Comparison of ENCODE assay signal across 8 cellular contexts in the genomic region with DNA sequence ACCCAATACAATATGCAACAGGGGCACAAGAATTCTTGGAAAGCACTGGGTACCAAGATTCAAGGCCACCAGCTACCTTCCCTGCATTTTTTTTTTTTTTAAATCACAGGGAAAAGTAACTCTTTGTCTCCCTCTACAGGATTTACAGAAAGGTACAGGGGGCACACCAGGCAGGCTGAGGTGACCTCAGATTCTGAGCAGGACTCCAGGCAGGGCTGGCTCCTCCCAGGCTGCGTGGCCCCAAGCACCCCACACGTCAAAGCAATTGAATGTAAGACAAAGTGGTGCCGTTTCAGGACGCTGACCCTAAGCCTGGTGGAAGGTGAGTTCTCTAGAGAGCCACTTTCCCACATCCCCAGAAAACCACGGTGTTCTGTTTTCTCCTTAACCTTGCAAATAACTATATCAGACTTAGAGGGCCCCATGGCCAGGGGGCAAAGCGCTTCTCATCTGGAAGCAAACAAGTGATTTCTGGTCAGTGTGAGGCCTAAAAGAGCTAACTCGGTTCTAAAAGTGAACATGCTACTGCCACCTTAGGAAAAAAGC.
DNase-seq lines count a peak whose midpoint lies in the region; ATAC-seq and TF ChIP-seq lines count a peak whose summit lies in the region.

No MANE protein-coding gene starts in this region.

- H3K9me3 Mint-ChIP-seq in Calu3 (ENCODE audit: low read depth, unreplicated experiment) (no peaks in the 10 kb centered on the region), osteocyte (ENCODE audit: unreplicated experiment) (no peaks in the 10 kb centered on the region)
- no peaks in the 10 kb centered on the region for H3K9me3 Mint-ChIP-seq in activated CD4-positive, alpha-beta T cell treated with anti-CD3 and anti-CD28 coated beads, Interleukin-2, amount 10 ng/mL, durations not matched to agents 7 days and 5 days

- H3K4me3 ChIP-seq in foreskin fibroblast (ENCODE audit: low read depth in 1 of 2, low read length in 2 of 2) = no peak overlapping the region

- H3K36me3 Mint-ChIP-seq in Calu3 (ENCODE audit: insufficient read depth, unreplicated experiment) (no peaks in the 10 kb centered on the region), osteocyte (ENCODE audit: unreplicated experiment) (peaks cover 44% of the 10 kb centered on the region)
- H3K36me3 Mint-ChIP-seq in activated CD4-positive, alpha-beta T cell treated with anti-CD3 and anti-CD28 coated beads, Interleukin-2, amount 10 ng/mL, durations not matched to agents 7 days and 5 days (ENCODE audit: low read depth) = no peaks in the 10 kb centered on the region

- intact Hi-C loops in Calu3 (cut with micrococcal nuclease; ENCODE audit: unreplicated experiment) = no loop called here

- ATAC-seq in GM19438 (IDR thresholded peaks at IDR 0.05; ENCODE audit: low read depth, unreplicated experiment) = peak; percentile 63
- ATAC-seq in HG03469 (IDR thresholded peaks at IDR 0.05; ENCODE audit: unreplicated experiment) = no peak

- POLR2A ChIA-PET in activated CD4-positive, alpha-beta T cell treated with anti-CD3 and anti-CD28 coated beads, Interleukin-2, amount 10 ng/mL, durations not matched to agents 7 days and 5 days (lab: Charles Lee) = interaction anchor here (0.5 to 0.6 kb wide), 2 partner anchors 55 to 1567 kb away, joined by 5 to 6 read pairs; no protein-coding TSS in a partner anchor

- no TSS peak for BruUV-seq in Calu3 (replicated peaks; lab: Mats Ljungman, UMichigan)

- H3K27ac Mint-ChIP-seq in Calu3 (ENCODE audit: unreplicated experiment) (no peak overlapping the region), osteocyte (ENCODE audit: unreplicated experiment) (no peak overlapping the region)
- no peak overlapping the region for H3K27ac Mint-ChIP-seq in activated CD4-positive, alpha-beta T cell treated with anti-CD3 and anti-CD28 coated beads, Interleukin-2, amount 10 ng/mL, durations not matched to agents 7 days and 5 days

- no peak overlapping the region for H3K4me3 Mint-ChIP-seq in Calu3 (ENCODE audit: low read depth, unreplicated experiment)
- no peak overlapping the region for H3K4me3 Mint-ChIP-seq in activated CD4-positive, alpha-beta T cell treated with anti-CD3 and anti-CD28 coated beads, Interleukin-2, amount 10 ng/mL, durations not matched to agents 7 days and 5 days
- no peak overlapping the region for H3K4me3 Mint-ChIP-seq in osteocyte (ENCODE audit: unreplicated experiment)

- peaks cover 16% of the 10 kb centered on the region for H3K27me3 Mint-ChIP-seq in Calu3 (ENCODE audit: unreplicated experiment)
- H3K27me3 Mint-ChIP-seq in activated CD4-positive, alpha-beta T cell treated with anti-CD3 and anti-CD28 coated beads, Interleukin-2, amount 10 ng/mL, durations not matched to agents 7 days and 5 days = peaks cover 4% of the 10 kb centered on the region
- no peaks in the 10 kb centered on the region for H3K27me3 Mint-ChIP-seq in osteocyte (ENCODE audit: unreplicated experiment)

- CTCF ChIA-PET in Calu3 (lab: Charles Lee) = interaction anchor here (0.6 to 1.2 kb wide), 10 partner anchors 10 to 832 kb away, joined by 3 to 14 read pairs (median 4); no protein-coding TSS in a partner anchor
- CTCF ChIA-PET in activated CD4-positive, alpha-beta T cell treated with anti-CD3 and anti-CD28 coated beads, Interleukin-2, amount 10 ng/mL, durations not matched to agents 7 days and 5 days (lab: Charles Lee) = interaction anchor here (0.6 to 2.0 kb wide), 12 partner anchors 10 to 812 kb away, joined by 3 to 8 read pairs (median 4); no protein-coding TSS in a partner anchor

- H3K4me1 Mint-ChIP-seq in Calu3 (ENCODE audit: low read depth, unreplicated experiment) (no peaks in the 10 kb centered on the region), osteocyte (ENCODE audit: unreplicated experiment) (peaks cover 1% of the 10 kb centered on the region)
- H3K4me1 Mint-ChIP-seq in activated CD4-positive, alpha-beta T cell treated with anti-CD3 and anti-CD28 coated beads, Interleukin-2, amount 10 ng/mL, durations not matched to agents 7 days and 5 days = peaks cover 7% of the 10 kb centered on the region

- DNase-seq in Calu3 = peak; percentile 20
- DNase-seq in MV-4-11 (lab: John Stamatoyannopoulos, UW) = peak; percentile 37
- peak; percentile 40 for DNase-seq in activated CD4-positive, alpha-beta T cell treated with anti-CD3 and anti-CD28 coated beads, Interleukin-2, amount 10 ng/mL, durations not matched to agents 7 days and 5 days
- DNase-seq in foreskin fibroblast = peak; percentile 14 to 67
- no peak for DNase-seq in osteocyte (ENCODE audit: extremely low spot score, unreplicated experiment)
- DNase-seq in middle frontal gyrus (ENCODE audit: extremely low spot score, low spot score) = no peak

- no peak for TF ChIP-seq CTCF in Calu3 (IDR thresholded peaks at IDR 0.05; ENCODE audit: unreplicated experiment)
- TF ChIP-seq CTCF in foreskin fibroblast (IDR thresholded peaks at IDR 0.05; ENCODE audit: low read depth, low read length) = peak; percentile 59
- peak; percentile 76 for TF ChIP-seq CTCF in osteocyte (IDR thresholded peaks at IDR 0.05)

Comparison
In these comparisons a context has a peak if more than half of its experiments do, and no peak if none do; other contexts are left out.
1. DNase-seq: peak in Calu3 (single experiment), MV-4-11 (single experiment), activated CD4-positive, alpha-beta T cell treated with anti-CD3 and anti-CD28 coated beads, Interleukin-2, amount 10 ng/mL, durations not matched to agents 7 days and 5 days (single experiment) and foreskin fibroblast (2 of 2); none in osteocyte (single experiment) and middle frontal gyrus (single experiment).